11 cellular contexts compared by ENCODE assay signal in genomic region chr16:12319464-12320030, GRCh38.
DNase-seq lines count a peak whose midpoint lies in the region; ATAC-seq and TF ChIP-seq lines count a peak whose summit lies in the region.
"Had no signal": no experiment of that assay in that cellular context is flagged by ENCODE, and none has a peak within 500 bp of the region (broad histone marks: within the 10 kb centered on the region; RNA-seq: fewer than 3 reads in every experiment).

No MANE protein-coding gene starts in this region.

- H3K9me3 Mint-ChIP-seq in neural crest cell = no peaks in the 10 kb centered on the region
- H3K9me3 Mint-ChIP-seq in activated CD4-positive, alpha-beta T cell treated with anti-CD3 and anti-CD28 coated beads, Interleukin-2, amount 10 ng/mL, durations not matched to agents 24 days and 14 days = peaks cover 11% of the 10 kb centered on the region
- H3K9me3 Mint-ChIP-seq: natural killer cell treated with Interleukin-12 subunit alpha and Interleukin-12 subunit beta and Interleukin-15 and Interleukin-18, amount 100 ng/mL, for 72 hours; stimulated activated naive CD8-positive, alpha-beta T cell treated with anti-CD3 and anti-CD28 coated beads, Interleukin-15, Interleukin-2, amounts not matched to agents 100 ng/mL and 50 ng/mL, for 24 hours had no signal

- H3K9me2 ChIP-seq in GM23248 (ENCODE audit: insufficient read depth) = no peaks in the 10 kb centered on the region

- H3K27ac Mint-ChIP-seq in neural crest cell (ENCODE audit: unreplicated experiment) = peak overlapping the region; percentile 58
- H3K27ac Mint-ChIP-seq in activated CD4-positive, alpha-beta T cell treated with anti-CD3 and anti-CD28 coated beads, Interleukin-2, amount 10 ng/mL, durations not matched to agents 24 days and 14 days = no peak overlapping the region
- H3K27ac Mint-ChIP-seq: natural killer cell treated with Interleukin-12 subunit alpha and Interleukin-12 subunit beta and Interleukin-15 and Interleukin-18, amount 100 ng/mL, for 72 hours; stimulated activated naive CD8-positive, alpha-beta T cell treated with anti-CD3 and anti-CD28 coated beads, Interleukin-15, Interleukin-2, amounts not matched to agents 100 ng/mL and 50 ng/mL, for 24 hours; T-helper 1 cell treated with Interleukin-12 subunit alpha and Interleukin-12 subunit beta and Interleukin-4 antibody, amounts not matched to agents 30 μg/mL and 1 μg/mL, for 36 hours had no signal

- no peaks in the 10 kb centered on the region for H3K27me3 Mint-ChIP-seq in neural crest cell (ENCODE audit: low read depth)
- no peaks in the 10 kb centered on the region for H3K27me3 Mint-ChIP-seq in activated CD4-positive, alpha-beta T cell treated with anti-CD3 and anti-CD28 coated beads, Interleukin-2, amount 10 ng/mL, durations not matched to agents 24 days and 14 days
- H3K27me3 Mint-ChIP-seq: natural killer cell treated with Interleukin-12 subunit alpha and Interleukin-12 subunit beta and Interleukin-15 and Interleukin-18, amount 100 ng/mL, for 72 hours; stimulated activated naive CD8-positive, alpha-beta T cell treated with anti-CD3 and anti-CD28 coated beads, Interleukin-15, Interleukin-2, amounts not matched to agents 100 ng/mL and 50 ng/mL, for 24 hours had no signal

- peaks cover 18% of the 10 kb centered on the region for H3K4me1 Mint-ChIP-seq in neural crest cell
- peaks cover 3% of the 10 kb centered on the region for H3K4me1 Mint-ChIP-seq in activated CD4-positive, alpha-beta T cell treated with anti-CD3 and anti-CD28 coated beads, Interleukin-2, amount 10 ng/mL, durations not matched to agents 24 days and 14 days

- WGBS in GM23248 (ENCODE audit: low coverage in 1 of 2, low lambda C conversion rate in 2 of 2, missing lambda C conversion rate in 2 of 2), 2 experiments = 88 to 91% methylated on average over 9 of the region's 9 CpGs

- H2AFZ ChIP-seq in GM23248 = no peak overlapping the region

- no peaks in the 10 kb centered on the region for H3K9me3 ChIP-seq in GM23248 (ENCODE audit: low read depth)
- no peaks in the 10 kb centered on the region for H3K9me3 ChIP-seq in left lung

- ATAC-seq in left lung = no peak
- ATAC-seq: natural killer cell treated with Interleukin-12 subunit alpha and Interleukin-12 subunit beta and Interleukin-15 and Interleukin-18, amount 100 ng/mL, for 72 hours had no signal

- no peaks in the 10 kb centered on the region for H3K36me3 Mint-ChIP-seq in neural crest cell (ENCODE audit: low read depth)
- H3K36me3 Mint-ChIP-seq in activated CD4-positive, alpha-beta T cell treated with anti-CD3 and anti-CD28 coated beads, Interleukin-2, amount 10 ng/mL, durations not matched to agents 24 days and 14 days (ENCODE audit: low read depth) = no peaks in the 10 kb centered on the region
- H3K36me3 Mint-ChIP-seq: natural killer cell treated with Interleukin-12 subunit alpha and Interleukin-12 subunit beta and Interleukin-15 and Interleukin-18, amount 100 ng/mL, for 72 hours had no signal

- in situ Hi-C loops in GM23248 (cut with MboI) = no loop called here

- peaks cover 11% of the 10 kb centered on the region; the same call in 1 of the 2 replicates for H3K4me1 ChIP-seq in GM23248 (ENCODE audit: insufficient read depth)
- no peaks in the 10 kb centered on the region for H3K4me1 ChIP-seq in left lung

- 0 out of 2 replicates have a peak, but pooled peaks cover 4% of the 10 kb centered on the region for H3F3A ChIP-seq in GM23248 (ENCODE audit: insufficient read depth)

- H3K4me3 ChIP-seq in GM23248 (no peak overlapping the region), left lung (no peak overlapping the region)

- DNase-seq in GM23248 (peak; percentile 7), NCI-H146 treated with DMSO at 0.1 percent for 48 hours (lab: John Stamatoyannopoulos, UW; ENCODE audit: unreplicated experiment) (peak; percentile 31), SHP77 treated with DMSO at 0.1 percent for 48 hours (lab: John Stamatoyannopoulos, UW) (peak; percentile 46), neural crest cell (ENCODE audit: low read depth, low spot score) (no peak), left lung (no peak), SW480 (ENCODE audit: low spot score) (no peak)
- DNase-seq in activated CD4-positive, alpha-beta T cell treated with anti-CD3 and anti-CD28 coated beads, Interleukin-2, amount 10 ng/mL, durations not matched to agents 24 days and 14 days = no peak

- H3K4me3 Mint-ChIP-seq in neural crest cell = no peak overlapping the region
- no peak overlapping the region for H3K4me3 Mint-ChIP-seq in activated CD4-positive, alpha-beta T cell treated with anti-CD3 and anti-CD28 coated beads, Interleukin-2, amount 10 ng/mL, durations not matched to agents 24 days and 14 days
- H3K4me3 Mint-ChIP-seq: natural killer cell treated with Interleukin-12 subunit alpha and Interleukin-12 subunit beta and Interleukin-15 and Interleukin-18, amount 100 ng/mL, for 72 hours; stimulated activated naive CD8-positive, alpha-beta T cell treated with anti-CD3 and anti-CD28 coated beads, Interleukin-15, Interleukin-2, amounts not matched to agents 100 ng/mL and 50 ng/mL, for 24 hours; T-helper 1 cell treated with Interleukin-12 subunit alpha and Interleukin-12 subunit beta and Interleukin-4 antibody, amounts not matched to agents 30 μg/mL and 1 μg/mL, for 36 hours had no signal

- no peaks in the 10 kb centered on the region for H3K79me2 ChIP-seq in GM23248 (ENCODE audit: insufficient read depth)

- intact Hi-C loops in activated CD4-positive, alpha-beta T cell treated with anti-CD3 and anti-CD28 coated beads, Interleukin-2, amount 10 ng/mL, durations not matched to agents 24 days and 14 days (cut with micrococcal nuclease) = no loop called here
- intact Hi-C loops in left lung (cut with DNase I) = no loop called here

- no peaks in the 10 kb centered on the region for H4K20me1 ChIP-seq in GM23248 (ENCODE audit: insufficient read depth)

- H3K27me3 ChIP-seq in GM23248 (replicated peaks; ENCODE audit: insufficient read depth) (no peaks in the 10 kb centered on the region), left lung (no peaks in the 10 kb centered on the region)

- H3K27ac ChIP-seq in GM23248 (no peak overlapping the region), left lung (no peak overlapping the region)
- H3K27ac ChIP-seq: HL-60 had no signal

- H3K36me3 ChIP-seq in GM23248 (ENCODE audit: low read depth) (no peaks in the 10 kb centered on the region), left lung (no peaks in the 10 kb centered on the region)

- TF ChIP-seq CTCF in neural crest cell (conservative IDR thresholded peaks at IDR 0.05) (no peak), left lung (IDR thresholded peaks at IDR 0.05) (no peak)

- no peak overlapping the region for H3K4me2 ChIP-seq in GM23248 (ENCODE audit: unreplicated experiment)

- H3K9ac ChIP-seq in GM23248 = no peak overlapping the region

Comparison
In these comparisons a context has a peak if more than half of its experiments do, and no peak if none do; other contexts are left out.
1. DNase-seq: peak in GM23248 (single experiment), NCI-H146 treated with DMSO at 0.1 percent for 48 hours (single experiment) and SHP77 treated with DMSO at 0.1 percent for 48 hours (single experiment); none in neural crest cell (single experiment), activated CD4-positive, alpha-beta T cell treated with anti-CD3 and anti-CD28 coated beads, Interleukin-2, amount 10 ng/mL, durations not matched to agents 24 days and 14 days (single experiment), left lung (0 of 2) and SW480 (single experiment).